Comparison of ENCODE assay signal across 8 cellular contexts in the genomic region with DNA sequence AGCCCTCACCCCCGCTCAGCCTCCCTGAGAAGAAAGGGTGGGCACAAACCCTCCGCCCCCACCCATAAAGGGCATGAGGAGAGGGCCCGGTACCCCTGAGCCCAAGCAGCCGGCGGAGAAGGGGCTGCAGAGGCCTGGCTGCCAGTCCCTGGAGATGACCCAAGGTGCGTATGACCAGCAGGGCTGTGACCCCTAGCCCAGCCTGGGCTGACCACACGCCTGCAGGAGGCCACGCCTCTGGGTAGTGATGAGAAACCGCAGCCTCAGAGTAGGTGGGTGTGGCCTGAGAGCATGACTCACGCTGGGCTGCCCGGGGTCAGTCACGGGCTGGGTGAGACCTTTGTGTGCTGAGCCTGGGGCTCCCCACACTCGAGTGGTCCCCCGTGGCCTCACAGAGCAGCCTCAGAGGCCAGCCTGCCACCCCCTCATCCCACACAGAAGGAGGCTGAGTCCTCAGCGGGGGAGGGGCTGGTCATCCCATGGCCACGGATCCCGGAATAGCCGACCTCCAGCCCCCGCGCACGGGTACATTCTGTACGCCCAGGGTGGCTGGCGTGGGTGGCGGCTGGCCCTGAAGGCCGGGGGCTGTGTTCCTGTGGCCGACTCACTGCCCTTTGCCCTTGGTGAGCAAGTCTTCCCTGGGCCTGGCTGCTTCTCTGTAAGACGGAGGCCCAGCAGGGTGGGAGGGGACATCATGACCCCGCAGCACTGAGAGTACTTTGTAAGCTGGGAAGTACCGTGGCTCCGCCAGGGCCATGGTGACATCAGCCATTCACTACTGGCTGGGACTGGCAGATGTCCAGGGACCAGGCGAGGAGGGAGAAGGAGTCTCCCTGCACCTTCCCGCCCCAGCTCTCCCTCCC.
DNase-seq lines count a peak whose midpoint lies in the region; ATAC-seq and TF ChIP-seq lines count a peak whose summit lies in the region.

No MANE protein-coding gene starts in this region.

- H3K27me3 ChIP-seq in BLaER1 (no peaks in the 10 kb centered on the region), osteoblast (ENCODE audit: insufficient read depth, low read length) (no peaks in the 10 kb centered on the region)

- no peak for TF ChIP-seq CTCF in osteoblast (IDR thresholded peaks at IDR 0.05; ENCODE audit: extremely low read depth, low read depth, low read length)

- DNase-seq in HT-29 (ENCODE audit: low spot score) (peak; percentile 81), glomerular visceral epithelial cell (ENCODE audit: extremely low spot score) (peak; percentile 93), osteoblast (ENCODE audit: insufficient read length, low spot score, missing footprints) (peak; percentile 99), T-helper 1 cell (no peak)
- peak; percentile 38 for DNase-seq in activated CD8-positive, alpha-beta memory T cell treated with anti-CD3 and anti-CD28 coated beads, Interleukin-2, amount 10 ng/mL, durations not matched to agents 7 days and 5 days

- no peaks in the 10 kb centered on the region for H3K79me2 ChIP-seq in osteoblast (ENCODE audit: insufficient read depth, low read length)

- H3K9ac ChIP-seq in BLaER1, result no peak overlapping the region

- no peak overlapping the region for H3K4me3 ChIP-seq in BLaER1
- peak overlapping the region; percentile 62 for H3K4me3 ChIP-seq in osteoblast (ENCODE audit: insufficient read depth, low read length)

- H3K9me3 ChIP-seq in BLaER1 (peaks cover 11% of the 10 kb centered on the region; the same call in 1 of the 2 replicates), osteoblast (ENCODE audit: low read depth, low read length) (no peaks in the 10 kb centered on the region)

- no peaks in the 10 kb centered on the region for H4K20me1 ChIP-seq in BLaER1
- no peaks in the 10 kb centered on the region for H4K20me1 ChIP-seq in osteoblast (ENCODE audit: insufficient read depth, low read length)

- H3K36me3 Mint-ChIP-seq in activated CD8-positive, alpha-beta memory T cell treated with anti-CD3 and anti-CD28 coated beads, Interleukin-2, amount 10 ng/mL, durations not matched to agents 7 days and 5 days, result no peaks in the 10 kb centered on the region

- no peak overlapping the region for H3K4me3 Mint-ChIP-seq in activated CD8-positive, alpha-beta memory T cell treated with anti-CD3 and anti-CD28 coated beads, Interleukin-2, amount 10 ng/mL, durations not matched to agents 7 days and 5 days

- no peaks in the 10 kb centered on the region for H3K27me3 Mint-ChIP-seq in activated CD8-positive, alpha-beta memory T cell treated with anti-CD3 and anti-CD28 coated beads, Interleukin-2, amount 10 ng/mL, durations not matched to agents 7 days and 5 days

- no peak overlapping the region for H3K27ac Mint-ChIP-seq in activated CD8-positive, alpha-beta memory T cell treated with anti-CD3 and anti-CD28 coated beads, Interleukin-2, amount 10 ng/mL, durations not matched to agents 7 days and 5 days

- H3K4me2 ChIP-seq in BLaER1, result no peak overlapping the region
- H3K4me2 ChIP-seq in osteoblast (ENCODE audit: insufficient read depth, low read length), result peak overlapping the region; percentile 79

- peak overlapping the region; percentile 92 for H2AFZ ChIP-seq in osteoblast (ENCODE audit: low read length)

- no peak for ATAC-seq in activated CD8-positive, alpha-beta memory T cell treated with anti-CD3 and anti-CD28 coated beads, Interleukin-2, amount 10 ng/mL, durations not matched to agents 7 days and 5 days
- ATAC-seq in HG02870 (IDR thresholded peaks at IDR 0.05; ENCODE audit: unreplicated experiment), result no peak
- no peak for ATAC-seq in HG03571 (IDR thresholded peaks at IDR 0.05; ENCODE audit: unreplicated experiment)

- H3K4me1 ChIP-seq in BLaER1 (peaks cover 44% of the 10 kb centered on the region), osteoblast (ENCODE audit: insufficient read depth, low read length) (peaks cover 14% of the 10 kb centered on the region)

- H3K36me3 ChIP-seq in BLaER1, result no peaks in the 10 kb centered on the region
- no peaks in the 10 kb centered on the region for H3K36me3 ChIP-seq in osteoblast (ENCODE audit: insufficient read depth, low read length)

- no peaks in the 10 kb centered on the region for H3K9me3 Mint-ChIP-seq in activated CD8-positive, alpha-beta memory T cell treated with anti-CD3 and anti-CD28 coated beads, Interleukin-2, amount 10 ng/mL, durations not matched to agents 7 days and 5 days (ENCODE audit: low read depth)

- H3K4me1 Mint-ChIP-seq in activated CD8-positive, alpha-beta memory T cell treated with anti-CD3 and anti-CD28 coated beads, Interleukin-2, amount 10 ng/mL, durations not matched to agents 7 days and 5 days, result no peaks in the 10 kb centered on the region

- CTCF ChIA-PET in activated CD8-positive, alpha-beta memory T cell treated with anti-CD3 and anti-CD28 coated beads, Interleukin-2, amount 10 ng/mL, durations not matched to agents 7 days and 5 days (lab: Charles Lee), result no interaction called here

- H3K27ac ChIP-seq in BLaER1 (peak overlapping the region; percentile 85), osteoblast (ENCODE audit: low read depth, low read length) (peak overlapping the region; percentile 84)

Comparison
In these comparisons a context has a peak if more than half of its experiments do, and no peak if none do; other contexts are left out.
1. DNase-seq: peak in HT-29 (single experiment), activated CD8-positive, alpha-beta memory T cell treated with anti-CD3 and anti-CD28 coated beads, Interleukin-2, amount 10 ng/mL, durations not matched to agents 7 days and 5 days (single experiment), glomerular visceral epithelial cell (single experiment) and osteoblast (single experiment); none in T-helper 1 cell (0 of 5).